In genomic region chr7:46932656-46933424, GRCh38 we compare ENCODE assay signal across 8 cellular contexts.
DNase-seq lines count a peak whose midpoint lies in the region; ATAC-seq and TF ChIP-seq lines count a peak whose summit lies in the region.

No MANE protein-coding gene starts in this region.

- ATAC-seq in activated naive CD4-positive, alpha-beta T cell treated with anti-CD3 and anti-CD28 coated beads, Interleukin-2, amount 50 U/mL, for 72 hours: no peak

- no peaks in the 10 kb centered on the region for H3K36me3 Mint-ChIP-seq in activated T-cell treated with anti-CD3 and anti-CD28 coated beads, Interleukin-2, amount 50 U/mL, for 24 hours (ENCODE audit: low read depth)
- H3K36me3 Mint-ChIP-seq in activated naive CD4-positive, alpha-beta T cell treated with anti-CD3 and anti-CD28 coated beads, Interleukin-2, amount 50 U/mL, for 72 hours: no peaks in the 10 kb centered on the region
- H3K36me3 Mint-ChIP-seq in activated naive CD4-positive, alpha-beta T cell treated with anti-CD3 and anti-CD28 coated beads for 36 hours (ENCODE audit: low read depth): no peaks in the 10 kb centered on the region

- H3K27me3 ChIP-seq in cardiac muscle cell (no peaks in the 10 kb centered on the region), subcutaneous abdominal adipose tissue (ENCODE audit: control insufficient read depth in 5 of 5, insufficient read depth in 4 of 5, low read length in 5 of 5) (no peaks in the 10 kb centered on the region)

- no peaks in the 10 kb centered on the region for H3K4me1 Mint-ChIP-seq in activated T-cell treated with anti-CD3 and anti-CD28 coated beads, Interleukin-2, amount 50 U/mL, for 24 hours (ENCODE audit: low read depth)
- H3K4me1 Mint-ChIP-seq in activated naive CD4-positive, alpha-beta T cell treated with anti-CD3 and anti-CD28 coated beads for 36 hours (ENCODE audit: low read depth): no peaks in the 10 kb centered on the region

- TF ChIP-seq CTCF in cardiac muscle cell (IDR thresholded peaks at IDR 0.05; ENCODE audit: low read depth, low read length): peak; percentile 51

- DNase-seq in HS-5 (ENCODE audit: low read depth): peak; percentile 96
- peak; percentile 68 for DNase-seq in SW480 (ENCODE audit: low spot score)
- peak in 1 of 2 donors; percentile 98 for DNase-seq in cardiac muscle cell (ENCODE audit: low read depth in 1 of 2, low spot score in 1 of 2)
- no peak for DNase-seq in activated T-cell treated with anti-CD3 and anti-CD28 coated beads, Interleukin-2, amount 50 U/mL, for 24 hours
- no peak for DNase-seq in hippocampal formation (lab: John Stamatoyannopoulos, UW)
- DNase-seq in activated naive CD4-positive, alpha-beta T cell treated with anti-CD3 and anti-CD28 coated beads, Interleukin-2, amount 50 U/mL, for 72 hours (ENCODE audit: low spot score in 2 of 2): no peak
- no peak for DNase-seq in activated naive CD4-positive, alpha-beta T cell treated with anti-CD3 and anti-CD28 coated beads for 36 hours

- intact Hi-C loops in activated naive CD4-positive, alpha-beta T cell treated with anti-CD3 and anti-CD28 coated beads for 36 hours (cut with micrococcal nuclease): no loop called here

- no peaks in the 10 kb centered on the region for H3K9me3 Mint-ChIP-seq in activated T-cell treated with anti-CD3 and anti-CD28 coated beads, Interleukin-2, amount 50 U/mL, for 24 hours
- H3K9me3 Mint-ChIP-seq in activated naive CD4-positive, alpha-beta T cell treated with anti-CD3 and anti-CD28 coated beads, Interleukin-2, amount 50 U/mL, for 72 hours: peaks cover 4 to 8% of the 10 kb centered on the region in 2 donors
- no peaks in the 10 kb centered on the region for H3K9me3 Mint-ChIP-seq in activated naive CD4-positive, alpha-beta T cell treated with anti-CD3 and anti-CD28 coated beads for 36 hours

- no peak overlapping the region for H3K4me3 Mint-ChIP-seq in activated T-cell treated with anti-CD3 and anti-CD28 coated beads, Interleukin-2, amount 50 U/mL, for 24 hours
- H3K4me3 Mint-ChIP-seq in activated naive CD4-positive, alpha-beta T cell treated with anti-CD3 and anti-CD28 coated beads for 36 hours: no peak overlapping the region

- H3K27ac ChIP-seq in cardiac muscle cell (peak overlapping the region; percentile 10), subcutaneous abdominal adipose tissue (ENCODE audit: low read depth, low read length) (peak overlapping the region; percentile 21)

- H3K9me3 ChIP-seq in cardiac muscle cell (ENCODE audit: low read depth) (no peaks in the 10 kb centered on the region), subcutaneous abdominal adipose tissue (ENCODE audit: control insufficient read depth in 5 of 5, low read length in 5 of 5) (no peaks in the 10 kb centered on the region)

- H3K9ac ChIP-seq in subcutaneous abdominal adipose tissue (ENCODE audit: low read length in 5 of 5): peak overlapping the region in 1 of 5 donors; percentile 26

- CTCF ChIA-PET in activated naive CD4-positive, alpha-beta T cell treated with anti-CD3 and anti-CD28 coated beads for 36 hours (lab: Charles Lee): no interaction called here

- no peak overlapping the region for H3K27ac Mint-ChIP-seq in activated T-cell treated with anti-CD3 and anti-CD28 coated beads, Interleukin-2, amount 50 U/mL, for 24 hours
- H3K27ac Mint-ChIP-seq in activated naive CD4-positive, alpha-beta T cell treated with anti-CD3 and anti-CD28 coated beads, Interleukin-2, amount 50 U/mL, for 72 hours: no peak overlapping the region
- no peak overlapping the region for H3K27ac Mint-ChIP-seq in activated naive CD4-positive, alpha-beta T cell treated with anti-CD3 and anti-CD28 coated beads for 36 hours

- no peaks in the 10 kb centered on the region for H3K27me3 Mint-ChIP-seq in activated T-cell treated with anti-CD3 and anti-CD28 coated beads, Interleukin-2, amount 50 U/mL, for 24 hours
- H3K27me3 Mint-ChIP-seq in activated naive CD4-positive, alpha-beta T cell treated with anti-CD3 and anti-CD28 coated beads for 36 hours (ENCODE audit: low read depth): no peaks in the 10 kb centered on the region

- H3K4me1 ChIP-seq in cardiac muscle cell (ENCODE audit: low read depth): peaks cover 20% of the 10 kb centered on the region
- peaks cover 0 to 21% (median 9%) of the 10 kb centered on the region in 5 donors for H3K4me1 ChIP-seq in subcutaneous abdominal adipose tissue (ENCODE audit: control insufficient read depth in 5 of 5, insufficient read depth in 5 of 5, low read length in 5 of 5)

- H3K4me3 ChIP-seq in cardiac muscle cell (no peak overlapping the region), subcutaneous abdominal adipose tissue (ENCODE audit: low read depth in 1 of 5, low read length in 5 of 5) (no peak overlapping the region)

- H3K36me3 ChIP-seq in cardiac muscle cell (no peaks in the 10 kb centered on the region), subcutaneous abdominal adipose tissue (ENCODE audit: control insufficient read depth in 5 of 5, insufficient read depth in 5 of 5, low read length in 5 of 5) (no peaks in the 10 kb centered on the region)

Comparison
In these comparisons a context has a peak if more than half of its experiments do, and no peak if none do; other contexts are left out.
1. DNase-seq: peak in HS-5 (single experiment) and SW480 (single experiment); none in activated T-cell treated with anti-CD3 and anti-CD28 coated beads, Interleukin-2, amount 50 U/mL, for 24 hours (single experiment), hippocampal formation (0 of 2), activated naive CD4-positive, alpha-beta T cell treated with anti-CD3 and anti-CD28 coated beads, Interleukin-2, amount 50 U/mL, for 72 hours (0 of 2) and activated naive CD4-positive, alpha-beta T cell treated with anti-CD3 and anti-CD28 coated beads for 36 hours (single experiment).